1 cellular context compared by ENCODE assay signal in genomic region chr7:41835977-41836530, GRCh38.
TF ChIP-seq lines count a peak whose summit lies in the region.

No MANE protein-coding gene starts in this region.

TF ChIP-seq in SK-N-SH, 30 proteins besides CTCF, POLR2A, EP300 and RAD21 (continued from another document):
- TF ChIP-seq REST (IDR thresholded peaks at IDR 0.05; ENCODE audit: low read depth, low read length) (no peak), SIN3A (IDR thresholded peaks at IDR 0.05; ENCODE audit: borderline replicate concordance, low read depth, low read length) (no peak), NFIC (IDR thresholded peaks at IDR 0.05; ENCODE audit: borderline replicate concordance) (peak; percentile 64), USF2 (IDR thresholded peaks at IDR 0.05; ENCODE audit: borderline replicate concordance, low read depth, low read length) (no peak), TCF12 (IDR thresholded peaks at IDR 0.05) (peak; percentile 25; the same call in 1 of the 2 replicates)
